9 cellular contexts compared by ENCODE assay signal in genomic region chr13:26377038-26377437, GRCh38.
DNase-seq lines count a peak whose midpoint lies in the region; ATAC-seq and TF ChIP-seq lines count a peak whose summit lies in the region.
"Had no signal": no experiment of that assay in that cellular context is flagged by ENCODE, and none has a peak within 500 bp of the region (broad histone marks: within the 10 kb centered on the region; RNA-seq: fewer than 3 reads in every experiment).

No MANE protein-coding gene starts in this region.

- ATAC-seq in natural killer cell (peak in 2 of 3 donors; percentile 44 to 51), upper lobe of right lung (peak; percentile 58), esophagus mucosa (no peak)
- ATAC-seq in natural killer cell treated with Interleukin-12 subunit alpha and Interleukin-12 subunit beta and Interleukin-15 and Interleukin-18, amount 100 ng/mL, for 72 hours, result no peak

- no peak for TF ChIP-seq CTCF in natural killer cell (IDR thresholded peaks at IDR 0.05)
- TF ChIP-seq CTCF in fibroblast of villous mesenchyme (IDR thresholded peaks at IDR 0.05; ENCODE audit: insufficient read depth, low read depth, low read length), result peak; percentile 53
- TF ChIP-seq CTCF in upper lobe of right lung (IDR thresholded peaks at IDR 0.05), result peak; percentile 43

- H3K27me3 Mint-ChIP-seq in natural killer cell (ENCODE audit: low read depth in 2 of 2), result no peaks in the 10 kb centered on the region
- no peaks in the 10 kb centered on the region for H3K27me3 Mint-ChIP-seq in natural killer cell treated with Interleukin-12 subunit alpha and Interleukin-12 subunit beta and Interleukin-15 and Interleukin-18, amount 100 ng/mL, for 72 hours

- H3K4me3 ChIP-seq in fibroblast of villous mesenchyme (ENCODE audit: low read depth, low read length), result no peak overlapping the region
- H3K4me3 ChIP-seq in upper lobe of right lung, result no peak overlapping the region

- H3K27ac Mint-ChIP-seq in natural killer cell, result no peak overlapping the region
- no peak overlapping the region for H3K27ac Mint-ChIP-seq in natural killer cell treated with Interleukin-12 subunit alpha and Interleukin-12 subunit beta and Interleukin-15 and Interleukin-18, amount 100 ng/mL, for 72 hours

- H3K9me3 Mint-ChIP-seq in natural killer cell, result no peaks in the 10 kb centered on the region
- H3K9me3 Mint-ChIP-seq in natural killer cell treated with Interleukin-12 subunit alpha and Interleukin-12 subunit beta and Interleukin-15 and Interleukin-18, amount 100 ng/mL, for 72 hours, result no peaks in the 10 kb centered on the region
- H3K9me3 Mint-ChIP-seq: activated T-cell treated with anti-CD3 and anti-CD28 coated beads, Interleukin-2, amount 50 U/mL, for 4 hours had no signal

- peaks cover 24 to 30% of the 10 kb centered on the region in 2 donors for H3K4me1 Mint-ChIP-seq in natural killer cell
- H3K4me1 Mint-ChIP-seq in natural killer cell treated with Interleukin-12 subunit alpha and Interleukin-12 subunit beta and Interleukin-15 and Interleukin-18, amount 100 ng/mL, for 72 hours (ENCODE audit: low read depth in 2 of 2), result peaks cover 15 to 21% of the 10 kb centered on the region in 2 donors

- H3K4me3 Mint-ChIP-seq in natural killer cell, result no peak overlapping the region
- no peak overlapping the region for H3K4me3 Mint-ChIP-seq in natural killer cell treated with Interleukin-12 subunit alpha and Interleukin-12 subunit beta and Interleukin-15 and Interleukin-18, amount 100 ng/mL, for 72 hours
- H3K4me3 Mint-ChIP-seq: activated T-cell treated with anti-CD3 and anti-CD28 coated beads, Interleukin-2, amount 50 U/mL, for 4 hours had no signal

- H3K27me3 ChIP-seq in upper lobe of right lung, result no peaks in the 10 kb centered on the region

- no peaks in the 10 kb centered on the region for H3K9me3 ChIP-seq in upper lobe of right lung

- intact Hi-C loops in natural killer cell (cut with micrococcal nuclease), result no loop called here
- intact Hi-C loops in upper lobe of right lung (cut with DNase I), result no loop called here

- DNase-seq in natural killer cell (no peak), NCI-H82 treated with DMSO at 0.1 percent for 48 hours (lab: John Stamatoyannopoulos, UW; ENCODE audit: unreplicated experiment) (peak; percentile 16), fibroblast of villous mesenchyme (ENCODE audit: low read depth) (peak; percentile 13), upper lobe of right lung (no peak), NOMO-1 treated with dmso at 0.1 percent for 144 hours (lab: John Stamatoyannopoulos, UW; ENCODE audit: unreplicated experiment) (no peak)
- no peak for DNase-seq in natural killer cell treated with Interleukin-12 subunit alpha and Interleukin-12 subunit beta and Interleukin-15 and Interleukin-18, amount 100 ng/mL, for 72 hours (ENCODE audit: low spot score)
- DNase-seq in activated CD8-positive, alpha-beta memory T cell treated with anti-CD3 and anti-CD28 coated beads for 24 hours, result no peak
- DNase-seq: activated T-cell treated with anti-CD3 and anti-CD28 coated beads, Interleukin-2, amount 50 U/mL, for 4 hours had no signal

- H3K27ac ChIP-seq in upper lobe of right lung, result no peak overlapping the region

- no peaks in the 10 kb centered on the region for H3K36me3 ChIP-seq in upper lobe of right lung

- no peaks in the 10 kb centered on the region for H3K36me3 Mint-ChIP-seq in natural killer cell
- H3K36me3 Mint-ChIP-seq in natural killer cell treated with Interleukin-12 subunit alpha and Interleukin-12 subunit beta and Interleukin-15 and Interleukin-18, amount 100 ng/mL, for 72 hours, result no peaks in the 10 kb centered on the region

- no peaks in the 10 kb centered on the region for H3K4me1 ChIP-seq in upper lobe of right lung

Comparison
In these comparisons a context has a peak if more than half of its experiments do, and no peak if none do; other contexts are left out.
1. ATAC-seq: peak in natural killer cell (2 of 3) and upper lobe of right lung (single experiment); none in natural killer cell treated with Interleukin-12 subunit alpha and Interleukin-12 subunit beta and Interleukin-15 and Interleukin-18, amount 100 ng/mL, for 72 hours (0 of 2) and esophagus mucosa (single experiment).
2. DNase-seq: peak in NCI-H82 treated with DMSO at 0.1 percent for 48 hours (single experiment) and fibroblast of villous mesenchyme (single experiment); none in natural killer cell (single experiment), natural killer cell treated with Interleukin-12 subunit alpha and Interleukin-12 subunit beta and Interleukin-15 and Interleukin-18, amount 100 ng/mL, for 72 hours (single experiment), upper lobe of right lung (single experiment), NOMO-1 treated with dmso at 0.1 percent for 144 hours (single experiment) and activated CD8-positive, alpha-beta memory T cell treated with anti-CD3 and anti-CD28 coated beads for 24 hours (single experiment).